In the genomic region with DNA sequence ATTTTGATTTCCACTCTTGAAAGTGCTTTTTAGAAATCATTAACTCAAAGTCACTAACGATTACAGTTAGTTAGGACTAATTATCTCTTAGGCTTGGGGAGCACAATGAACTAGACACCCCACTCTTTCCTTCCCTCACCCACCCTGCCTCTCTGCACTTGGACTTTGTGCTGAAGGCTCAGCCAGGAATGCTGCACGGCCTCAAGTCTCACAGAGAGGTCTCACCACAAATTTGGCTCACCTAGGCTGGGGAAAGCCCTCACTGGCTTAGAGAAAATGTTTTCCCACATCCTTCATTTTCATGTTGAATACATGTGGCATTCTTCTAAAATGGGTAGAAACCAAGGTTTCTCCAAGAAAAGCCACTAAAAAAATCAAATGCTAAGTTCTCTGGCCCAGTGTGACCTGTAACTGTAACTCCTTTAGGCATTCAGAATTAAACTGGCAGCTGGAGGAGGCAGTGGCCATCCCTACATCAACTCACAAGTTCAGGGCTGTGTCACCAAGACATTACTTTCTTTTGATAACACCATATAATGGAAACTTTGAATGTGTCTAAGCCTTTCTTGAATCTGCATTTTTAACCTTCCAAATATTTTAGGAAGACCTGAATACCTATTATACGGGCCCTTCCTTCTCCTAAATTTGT, we compare ENCODE assay signal across 16 cellular contexts. TPM values are rescaled to one million over a fixed set of nuclear protein-coding genes. Genes with fewer than 3 reads are reported as not detected.
A peak's percentile ranks its signal among the peaks of the same experiment; 100 is the strongest.
DNase-seq lines count a peak whose midpoint lies in the region; ATAC-seq, FAIRE-seq and TF ChIP-seq lines count a peak whose summit lies in the region.
"Had no signal": no experiment of that assay in that cellular context is flagged by ENCODE, and none has a peak within 500 bp of the region (broad histone marks: within the 10 kb centered on the region; RNA-seq: fewer than 3 reads in every experiment).

No MANE protein-coding gene starts in this region.

- no peak overlapping the region for H3K4me3 Mint-ChIP-seq in activated T-cell treated with anti-CD3 and anti-CD28 coated beads, Interleukin-2, amount 50 U/mL, for 24 hours
- H3K4me3 Mint-ChIP-seq in T-helper 17 cell (no peak overlapping the region), chondrocyte (ENCODE audit: unreplicated experiment) (no peak overlapping the region)
- H3K4me3 Mint-ChIP-seq: CD14-positive monocyte had no signal

- H3K36me3 Mint-ChIP-seq in activated T-cell treated with anti-CD3 and anti-CD28 coated beads, Interleukin-2, amount 50 U/mL, for 24 hours (ENCODE audit: low read depth) = peaks cover 90% of the 10 kb centered on the region
- H3K36me3 Mint-ChIP-seq in T-helper 17 cell (ENCODE audit: low read depth) (peaks cover 14% of the 10 kb centered on the region), chondrocyte (ENCODE audit: low read depth) (peaks cover 37% of the 10 kb centered on the region)

- H3K27me3 Mint-ChIP-seq in activated T-cell treated with anti-CD3 and anti-CD28 coated beads, Interleukin-2, amount 50 U/mL, for 24 hours = no peaks in the 10 kb centered on the region
- H3K27me3 Mint-ChIP-seq in T-helper 17 cell = no peaks in the 10 kb centered on the region
- no peaks in the 10 kb centered on the region for H3K27me3 Mint-ChIP-seq in chondrocyte (ENCODE audit: low read depth)

- ATAC-seq in T-helper 17 cell = no peak
- ATAC-seq in HG02798 (IDR thresholded peaks at IDR 0.05; ENCODE audit: poor library complexity, unreplicated experiment) = no peak
- ATAC-seq: HCT116 had no signal

- H3K9me3 ChIP-seq in T-helper 17 cell (ENCODE audit: control insufficient read depth, low read length, poor library complexity, severe bottlenecking) (no peaks in the 10 kb centered on the region), small intestine (ENCODE audit: control insufficient read depth, low read depth) (no peaks in the 10 kb centered on the region)
- H3K9me3 ChIP-seq: Caco-2 had no signal

- H3K27me3 ChIP-seq in small intestine (ENCODE audit: control insufficient read depth in 2 of 2, insufficient read depth in 2 of 2, low read length in 2 of 2) = no peaks in the 10 kb centered on the region

- TF ChIP-seq CTCF in chondrocyte (IDR thresholded peaks at IDR 0.05) = no peak
- no peak for TF ChIP-seq CTCF in GM13976 (IDR thresholded peaks at IDR 0.05; ENCODE audit: borderline replicate concordance, control extremely low read depth, extremely low read depth, insufficient read depth, missing control alignments)

- H3K36me3 ChIP-seq in small intestine (ENCODE audit: control insufficient read depth in 2 of 2, insufficient read depth in 2 of 2, low read length in 2 of 2) = peaks cover 5 to 22% of the 10 kb centered on the region in 2 donors

- no peaks in the 10 kb centered on the region for H3K9me3 Mint-ChIP-seq in activated T-cell treated with anti-CD3 and anti-CD28 coated beads, Interleukin-2, amount 50 U/mL, for 24 hours
- H3K9me3 Mint-ChIP-seq in chondrocyte (ENCODE audit: low read depth) = no peaks in the 10 kb centered on the region
- H3K9me3 Mint-ChIP-seq: CD14-positive monocyte had no signal

- no peak overlapping the region for H3K4me3 ChIP-seq in small intestine (ENCODE audit: low read depth in 1 of 2, low read length in 2 of 2)

- peaks cover 3 to 9% of the 10 kb centered on the region in 2 donors for H3K4me1 ChIP-seq in small intestine (ENCODE audit: control insufficient read depth in 2 of 2, insufficient read depth in 1 of 2, low read depth in 1 of 2, low read length in 1 of 2)
- H3K4me1 ChIP-seq: Caco-2 had no signal

- H3K4me1 Mint-ChIP-seq in activated T-cell treated with anti-CD3 and anti-CD28 coated beads, Interleukin-2, amount 50 U/mL, for 24 hours (ENCODE audit: low read depth) = no peaks in the 10 kb centered on the region
- peaks cover 8% of the 10 kb centered on the region for H3K4me1 Mint-ChIP-seq in T-helper 17 cell
- peaks cover 30% of the 10 kb centered on the region for H3K4me1 Mint-ChIP-seq in chondrocyte (ENCODE audit: low read depth)

- no peak overlapping the region for H3K27ac ChIP-seq in small intestine (ENCODE audit: low read depth in 1 of 2, low read length in 1 of 2)

- H3K27ac Mint-ChIP-seq in activated T-cell treated with anti-CD3 and anti-CD28 coated beads, Interleukin-2, amount 50 U/mL, for 24 hours = peak overlapping the region; percentile 32
- H3K27ac Mint-ChIP-seq in T-helper 17 cell (peak overlapping the region; percentile 69), chondrocyte (ENCODE audit: unreplicated experiment) (peak overlapping the region; percentile 39)

- no peak for FAIRE-seq in small intestine (lab: Jason Lieb, UNC)
- FAIRE-seq: G401.6, GM12892 had no signal

- in situ Hi-C loops in GM13976 (cut with MboI; ENCODE audit: low sequenced_read_pairs, unreplicated experiment) = no loop called here

- 38 to 65% (median 53%) methylated on average over 3 of the region's 3 CpGs for WGBS in small intestine, 3 donors

- DNase-seq in activated T-cell treated with anti-CD3 and anti-CD28 coated beads, Interleukin-2, amount 50 U/mL, for 24 hours = no peak
- no peak for DNase-seq in activated T-cell treated with anti-CD3 and anti-CD28 coated beads for 4 hours
- DNase-seq in T-helper 17 cell = no peak
- no peak for DNase-seq in chondrocyte (ENCODE audit: low spot score)
- DNase-seq in small intestine = peak; percentile 66
- DNase-seq in GM13976 (ENCODE audit: low spot score) = no peak
- DNase-seq: Caco-2, DMS79, NCI-H1417 treated with DMSO at 0.1 percent for 48 hours, NCI-H2029, NCI-H510A had no signal

RNA-seq across cellular contexts. Expression of a gene that starts 47.1 kb away (rescaled TPM):
- total RNA-seq in T-helper 17 cell (10 to 100 TPM; 25.0 to 48.5 TPM), chondrocyte (232 to 256 TPM (median 252 TPM) in 3 replicates)
- 100 to 1,000 TPM in 1 of 3 donors, 10 to 100 TPM in 2; 57.7 to 113 (median 82.4) TPM for polyA plus RNA-seq in small intestine
